1 cellular context compared by ENCODE assay signal in the genomic region with DNA sequence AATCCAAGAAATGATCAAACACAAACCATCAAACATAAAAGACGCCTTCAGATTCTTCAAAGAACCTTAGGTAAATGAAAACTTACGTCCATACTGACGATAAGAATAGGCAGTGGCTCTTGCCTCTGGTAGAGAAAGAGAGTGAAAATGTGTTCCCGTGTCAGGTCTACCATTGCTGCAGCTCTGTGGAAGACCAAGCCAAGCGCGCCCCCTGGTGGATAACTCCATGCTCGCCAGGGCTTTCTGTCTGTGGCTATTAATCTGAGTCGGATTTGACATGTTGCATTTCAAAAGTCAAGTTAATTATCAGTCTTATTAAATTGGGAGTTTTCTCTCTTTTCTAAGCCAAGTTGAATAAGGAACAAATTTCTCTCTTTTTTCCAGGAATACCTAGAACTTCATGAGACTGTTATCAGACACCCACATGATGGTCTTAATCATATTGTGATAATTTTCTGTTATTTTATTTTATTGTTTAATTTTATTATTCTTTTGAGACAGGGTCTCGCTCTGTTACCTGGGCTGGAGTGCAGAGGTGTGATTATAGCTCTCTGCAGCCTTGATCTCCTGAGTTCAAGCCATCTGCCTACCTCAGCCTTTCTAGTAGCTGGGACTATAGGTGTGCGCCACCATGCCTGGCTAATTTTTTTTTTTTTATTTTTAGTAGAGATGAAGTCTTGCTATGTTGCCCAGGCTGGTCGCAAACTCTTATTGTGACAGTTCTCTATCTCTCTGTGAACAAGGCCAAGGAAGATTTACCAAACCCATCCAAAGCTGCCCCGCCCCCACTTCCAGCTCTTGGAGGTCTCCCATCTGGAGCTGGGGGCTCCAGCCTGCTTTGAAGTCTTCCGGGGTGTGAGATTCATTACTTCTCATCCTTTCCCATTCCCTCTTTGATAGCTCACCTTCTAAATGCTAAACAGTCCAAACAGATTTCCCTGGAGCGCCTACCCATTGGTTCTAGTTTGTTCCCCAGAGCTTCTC.
TF ChIP-seq lines count a peak whose summit lies in the region.

No MANE protein-coding gene starts in this region.

TF ChIP-seq in K562, 482 proteins besides CTCF, POLR2A, EP300 and RAD21 (continued from another document):
- TF ChIP-seq, protein P1, sequence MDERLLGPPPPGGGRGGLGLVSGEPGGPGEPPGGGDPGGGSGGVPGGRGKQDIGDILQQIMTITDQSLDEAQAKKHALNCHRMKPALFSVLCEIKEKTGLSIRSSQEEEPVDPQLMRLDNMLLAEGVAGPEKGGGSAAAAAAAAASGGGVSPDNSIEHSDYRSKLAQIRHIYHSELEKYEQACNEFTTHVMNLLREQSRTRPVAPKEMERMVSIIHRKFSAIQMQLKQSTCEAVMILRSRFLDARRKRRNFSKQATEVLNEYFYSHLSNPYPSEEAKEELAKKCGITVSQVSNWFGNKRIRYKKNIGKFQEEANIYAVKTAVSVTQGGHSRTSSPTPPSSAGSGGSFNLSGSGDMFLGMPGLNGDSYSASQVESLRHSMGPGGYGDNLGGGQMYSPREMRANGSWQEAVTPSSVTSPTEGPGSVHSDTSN (CRISPR knock-in tag; IDR thresholded peaks at IDR 0.05; ENCODE audit: low read depth) = no peak
- TF ChIP-seq, protein P1 (tag; conservative IDR thresholded peaks at IDR 0.05; ENCODE audit: low read depth) = peak; percentile 88
- peak; percentile 90 for TF ChIP-seq CC2D1A (IDR thresholded peaks at IDR 0.05)
- no peak for TF ChIP-seq SMARCB1 (IDR thresholded peaks at IDR 0.05; ENCODE audit: insufficient read length, low read depth)
- no peak for TF ChIP-seq ZNF707 (CRISPR knock-in tag; conservative IDR thresholded peaks at IDR 0.05)
